8 cellular contexts compared by ENCODE assay signal in genomic region chr12:56119361-56119796, GRCh38. TPM values are rescaled to one million over a fixed set of nuclear protein-coding genes. Genes with fewer than 3 reads are reported as not detected.
DNase-seq lines count a peak whose midpoint lies in the region; ATAC-seq and TF ChIP-seq lines count a peak whose summit lies in the region.

No MANE protein-coding gene starts in this region.

- peak overlapping the region; percentile 86 for H3K4me3 ChIP-seq in retinal pigment epithelial cell (ENCODE audit: low read length)

- H3K36me3 Mint-ChIP-seq in T-helper 17 cell (ENCODE audit: low read depth) (peaks cover 8% of the 10 kb centered on the region), MCF 10A (ENCODE audit: insufficient read depth, unreplicated experiment) (peaks cover 35% of the 10 kb centered on the region)

- H3K9me3 ChIP-seq in T-helper 17 cell (ENCODE audit: control insufficient read depth, low read length, poor library complexity, severe bottlenecking): no peaks in the 10 kb centered on the region

- POLR2A ChIA-PET in MCF 10A (lab: Yijun Ruan, JAX): interaction anchor here (0.5 to 6.7 kb wide), 26 partner anchors 9 to 470 kb away, joined by 3 to 249 read pairs (median 9); partner anchors contain the start of genes ANKRD52, COQ10A, ERBB3 and ESYT1

- H3K4me3 Mint-ChIP-seq in T-helper 17 cell: peak overlapping the region; percentile 98
- peak overlapping the region; percentile 95 for H3K4me3 Mint-ChIP-seq in MCF 10A (ENCODE audit: unreplicated experiment)

- H3K27ac Mint-ChIP-seq in T-helper 17 cell (peak overlapping the region; percentile 99), MCF 10A (ENCODE audit: low read depth, unreplicated experiment) (peak overlapping the region; percentile 100)

- intact Hi-C loops in MCF 10A (cut with micrococcal nuclease): loop anchor here (1.0 to 5.0 kb wide), 4 partner anchors 33 to 348 kb away; partner anchors contain the start of genes ANKRD52, MYL6B, NABP2 and SPRYD4

- DNase-seq in NCI-H2029 (lab: John Stamatoyannopoulos, UW) (peak; percentile 73), T-helper 17 cell (peak; percentile 25 to 40 (median 38)), MCF 10A (ENCODE audit: unreplicated experiment) (peak; percentile 95), iPS DF 19.7 (ENCODE audit: low read depth, low spot score) (peak; percentile 83), retinal pigment epithelial cell (ENCODE audit: low read depth) (peak; percentile 80)

- TF ChIP-seq CTCF in GM12873 (IDR thresholded peaks at IDR 0.05; ENCODE audit: insufficient read depth, low read depth, low read length, missing control alignments) (peak; percentile 76), MCF 10A (IDR thresholded peaks at IDR 0.05; ENCODE audit: unreplicated experiment) (peak; percentile 87), retinal pigment epithelial cell (conservative IDR thresholded peaks at IDR 0.05; ENCODE audit: low read depth, low read length) (peak; percentile 82)

- BruUV-seq in MCF 10A (replicated peaks; lab: Mats Ljungman, UMichigan): no TSS peak

- peaks cover 42% of the 10 kb centered on the region for H3K4me1 Mint-ChIP-seq in T-helper 17 cell
- peaks cover 12% of the 10 kb centered on the region for H3K4me1 Mint-ChIP-seq in MCF 10A (ENCODE audit: insufficient read depth, unreplicated experiment)

- H3K9me3 Mint-ChIP-seq in MCF 10A (ENCODE audit: unreplicated experiment): no peaks in the 10 kb centered on the region

- ATAC-seq in T-helper 17 cell: no peak
- no peak for ATAC-seq in HG03457 (IDR thresholded peaks at IDR 0.05; ENCODE audit: unreplicated experiment)
- ATAC-seq in GM21825 (IDR thresholded peaks at IDR 0.05; ENCODE audit: unreplicated experiment): no peak

- CTCF ChIA-PET in MCF 10A (lab: Yijun Ruan, JAX): interaction anchor here (0.6 to 3.8 kb wide), 29 partner anchors 9 to 1680 kb away, joined by 3 to 57 read pairs (median 4); partner anchors contain the start of genes ESYT1, MYL6, RNF41 and SMARCC2

- H3K27me3 Mint-ChIP-seq in T-helper 17 cell (no peaks in the 10 kb centered on the region), MCF 10A (ENCODE audit: insufficient read depth, unreplicated experiment) (no peaks in the 10 kb centered on the region)

RNA-seq across cellular contexts. Expression of gene ZC3H10, which starts 1.3 kb away (rescaled TPM):
- total RNA-seq in T-helper 17 cell (1 to 10 TPM; 6.8 to 8.7 TPM), MCF 10A (2022) (2.8 and 3.5 TPM in 2 replicates)

RNA-seq across cellular contexts. Expression of gene RPL41, which starts 2.9 kb away (rescaled TPM):
- 1,000 to 10,000 TPM; 5,484 to 5,668 TPM for total RNA-seq in T-helper 17 cell
- 4,675 and 4,734 TPM in 2 replicates for total RNA-seq in MCF 10A (2022)

RNA-seq across cellular contexts. Expression of gene ESYT1, which starts 8.7 kb away (rescaled TPM):
- total RNA-seq in T-helper 17 cell (100 to 1,000 TPM; 178 to 211 TPM), MCF 10A (2022) (111 and 123 TPM in 2 replicates)

RNA-seq across cellular contexts. Expression of gene PA2G4, which starts 15.0 kb away (rescaled TPM):
- 10 to 100 TPM; 62.0 to 76.2 TPM for total RNA-seq in T-helper 17 cell
- 158 and 205 TPM in 2 replicates for total RNA-seq in MCF 10A (2022)

RNA-seq across cellular contexts. Expression of gene MYL6B, which starts 33.0 kb away (rescaled TPM):
- total RNA-seq in T-helper 17 cell (1 to 10 TPM; 5.4 to 9.0 TPM), MCF 10A (2022) (46.0 and 58.0 TPM in 2 replicates)

Comparison
In these comparisons a context has a peak if more than half of its experiments do, and no peak if none do; other contexts are left out.
1. DNase-seq: peak in every context shown above with its lines; median percentile 95 in MCF 10A; 83 in iPS DF 19.7; 80 in retinal pigment epithelial cell; 73 in NCI-H2029; 38 in T-helper 17 cell.